12 cellular contexts compared by ENCODE assay signal in genomic region chr7:102042016-102042656, GRCh38.
DNase-seq lines count a peak whose midpoint lies in the region; ATAC-seq and TF ChIP-seq lines count a peak whose summit lies in the region.
"Had no signal": no experiment of that assay in that cellular context is flagged by ENCODE, and none has a peak within 500 bp of the region (broad histone marks: within the 10 kb centered on the region; RNA-seq: fewer than 3 reads in every experiment).

No MANE protein-coding gene starts in this region.

- H4K20me1 ChIP-seq in DND-41 (ENCODE audit: insufficient read depth, low read length), result peaks cover 11% of the 10 kb centered on the region; the same call in 1 of the 2 replicates
- H4K20me1 ChIP-seq in PC-9 (ENCODE audit: insufficient read depth), result no peaks in the 10 kb centered on the region
- H4K20me1 ChIP-seq in osteoblast (ENCODE audit: insufficient read depth, low read length), result peaks cover 26% of the 10 kb centered on the region

- ATAC-seq in DND-41 (ENCODE audit: insufficient read depth, low read depth) (no peak), HG03025 (IDR thresholded peaks at IDR 0.05; ENCODE audit: low FRiP score, unreplicated experiment) (no peak)

- H3K27me3 ChIP-seq in DND-41 (ENCODE audit: insufficient read depth, low read length, poor library complexity) (no peaks in the 10 kb centered on the region), PC-9 (ENCODE audit: insufficient read depth, low read depth) (no peaks in the 10 kb centered on the region), duodenal mucosa (ENCODE audit: control insufficient read depth in 1 of 2, insufficient read depth in 2 of 2, low read length in 2 of 2) (no peaks in the 10 kb centered on the region), osteoblast (ENCODE audit: insufficient read depth, low read length) (no peaks in the 10 kb centered on the region), suprapubic skin (no peaks in the 10 kb centered on the region)

- no peak overlapping the region for H2AFZ ChIP-seq in DND-41 (ENCODE audit: low read depth, low read length)
- H2AFZ ChIP-seq in PC-9, result no peak overlapping the region
- no peak overlapping the region for H2AFZ ChIP-seq in osteoblast (ENCODE audit: low read length)

- CTCF ChIA-PET in PC-9 (lab: Charles Lee), result interaction anchor here (0.6 to 1.2 kb wide), 4 partner anchors 10 to 160 kb away, joined by 3 to 15 read pairs (median 8); no protein-coding TSS in a partner anchor

- H3K4me1 ChIP-seq in DND-41 (ENCODE audit: insufficient read depth, low read length) (peaks cover 29% of the 10 kb centered on the region), PC-9 (replicated peaks; ENCODE audit: insufficient read depth) (peaks cover 6% of the 10 kb centered on the region), duodenal mucosa (ENCODE audit: control insufficient read depth in 1 of 2, insufficient read depth in 2 of 2, low read length in 2 of 2) (no peaks in the 10 kb centered on the region), osteoblast (ENCODE audit: insufficient read depth, low read length) (peaks cover 44% of the 10 kb centered on the region), suprapubic skin (peaks cover 13% of the 10 kb centered on the region)

- BruUV-seq in PC-9 (replicated peaks; lab: Mats Ljungman, UMichigan), result no TSS peak

- H3K9ac ChIP-seq in DND-41 (ENCODE audit: low read depth, low read length) (no peak overlapping the region), duodenal mucosa (ENCODE audit: low read depth in 1 of 2, low read length in 2 of 2) (no peak overlapping the region)

- no peak for DNase-seq in DND-41
- peak; percentile 33 to 69 for DNase-seq in PC-9
- peak; percentile 96 for DNase-seq in osteoblast (ENCODE audit: insufficient read length, low spot score, missing footprints)
- no peak for DNase-seq in suprapubic skin (ENCODE audit: low spot score in 2 of 2)
- no peak for DNase-seq in glutamatergic neuron
- DNase-seq in C1 segment of cervical spinal cord (lab: John Stamatoyannopoulos, UW), result no peak
- DNase-seq: activated CD4-positive, alpha-beta memory T cell treated with anti-CD3 and anti-CD28 coated beads, Interleukin-2, amount 10 ng/mL, durations not matched to agents 7 days and 5 days; NCI-H69; retina had no signal

- H3K27me3 Mint-ChIP-seq in glutamatergic neuron (ENCODE audit: unreplicated experiment), result no peaks in the 10 kb centered on the region
- H3K27me3 Mint-ChIP-seq: activated CD4-positive, alpha-beta memory T cell treated with anti-CD3 and anti-CD28 coated beads, Interleukin-2, amount 10 ng/mL, durations not matched to agents 7 days and 5 days had no signal

- H3K9me2 ChIP-seq in PC-9 (ENCODE audit: insufficient read depth), result no peaks in the 10 kb centered on the region

- H3K79me2 ChIP-seq in DND-41 (ENCODE audit: insufficient read depth, low read length) (peaks cover 49% of the 10 kb centered on the region), PC-9 (ENCODE audit: low read depth) (no peaks in the 10 kb centered on the region), osteoblast (ENCODE audit: insufficient read depth, low read length) (peaks cover under 1% of the 10 kb centered on the region)

- H3K36me3 ChIP-seq in DND-41 (ENCODE audit: insufficient read depth, low read length), result peaks cover 10% of the 10 kb centered on the region
- H3K36me3 ChIP-seq in PC-9 (ENCODE audit: low read depth), result no peaks in the 10 kb centered on the region
- H3K36me3 ChIP-seq in duodenal mucosa (ENCODE audit: control insufficient read depth in 1 of 2, insufficient read depth in 2 of 2, low read length in 2 of 2), result no peaks in the 10 kb centered on the region
- H3K36me3 ChIP-seq in osteoblast (ENCODE audit: insufficient read depth, low read length), result no peaks in the 10 kb centered on the region
- H3K36me3 ChIP-seq in suprapubic skin, result no peaks in the 10 kb centered on the region

- H3K4me1 Mint-ChIP-seq in glutamatergic neuron (ENCODE audit: low read depth, unreplicated experiment), result peaks cover 7% of the 10 kb centered on the region
- H3K4me1 Mint-ChIP-seq: activated CD4-positive, alpha-beta memory T cell treated with anti-CD3 and anti-CD28 coated beads, Interleukin-2, amount 10 ng/mL, durations not matched to agents 7 days and 5 days had no signal

- H3K9me3 ChIP-seq in DND-41 (ENCODE audit: insufficient read depth, low read length, severe bottlenecking), result no peaks in the 10 kb centered on the region
- no peaks in the 10 kb centered on the region for H3K9me3 ChIP-seq in PC-9 (ENCODE audit: insufficient read depth, low read depth)
- H3K9me3 ChIP-seq in duodenal mucosa (ENCODE audit: control insufficient read depth in 1 of 2, low read length in 2 of 2), result no peaks in the 10 kb centered on the region
- H3K9me3 ChIP-seq in osteoblast (ENCODE audit: low read depth, low read length), result no peaks in the 10 kb centered on the region
- H3K9me3 ChIP-seq in suprapubic skin, result no peaks in the 10 kb centered on the region

- no peak for TF ChIP-seq POLR2A in suprapubic skin (IDR thresholded peaks at IDR 0.05)

- no peaks in the 10 kb centered on the region for H3K36me3 Mint-ChIP-seq in glutamatergic neuron (ENCODE audit: unreplicated experiment)

- no peaks in the 10 kb centered on the region; the same call in 1 of the 2 replicates for H3F3A ChIP-seq in PC-9 (ENCODE audit: insufficient read depth, low read depth)

- H3K27ac Mint-ChIP-seq in glutamatergic neuron (ENCODE audit: unreplicated experiment), result no peak overlapping the region
- H3K27ac Mint-ChIP-seq: activated CD4-positive, alpha-beta memory T cell treated with anti-CD3 and anti-CD28 coated beads, Interleukin-2, amount 10 ng/mL, durations not matched to agents 7 days and 5 days had no signal

- H3K4me3 Mint-ChIP-seq in glutamatergic neuron (ENCODE audit: unreplicated experiment), result no peak overlapping the region
- H3K4me3 Mint-ChIP-seq: activated CD4-positive, alpha-beta memory T cell treated with anti-CD3 and anti-CD28 coated beads, Interleukin-2, amount 10 ng/mL, durations not matched to agents 7 days and 5 days had no signal

- 81% methylated on average over 4 of the region's 4 CpGs for WGBS in suprapubic skin

- H3K9me3 Mint-ChIP-seq in glutamatergic neuron (ENCODE audit: unreplicated experiment), result peaks cover 2% of the 10 kb centered on the region
- H3K9me3 Mint-ChIP-seq: activated CD4-positive, alpha-beta memory T cell treated with anti-CD3 and anti-CD28 coated beads, Interleukin-2, amount 10 ng/mL, durations not matched to agents 7 days and 5 days had no signal

- no peak for TF ChIP-seq EP300 in suprapubic skin (IDR thresholded peaks at IDR 0.05)

- TF ChIP-seq CTCF in DND-41 (IDR thresholded peaks at IDR 0.05; ENCODE audit: borderline replicate concordance, extremely low read depth, low read length, poor library complexity, severe bottlenecking) (no peak), PC-9 (conservative IDR thresholded peaks at IDR 0.05) (no peak), osteoblast (IDR thresholded peaks at IDR 0.05; ENCODE audit: extremely low read depth, low read depth, low read length) (no peak), suprapubic skin (IDR thresholded peaks at IDR 0.05) (no peak), glutamatergic neuron (IDR thresholded peaks at IDR 0.05; ENCODE audit: partially characterized antibody, unreplicated experiment) (no peak)

- H3K27ac ChIP-seq in DND-41 (ENCODE audit: low read length) (peak overlapping the region; percentile 7; the same call in 1 of the 2 replicates), PC-9 (0 out of 2 replicates have a peak overlapping the region, but pooled peaks have one; percentile 21), duodenal mucosa (ENCODE audit: low read depth, low read length) (peak overlapping the region; percentile 3), osteoblast (ENCODE audit: low read depth, low read length) (peak overlapping the region; percentile 72), suprapubic skin (no peak overlapping the region)

- no peak overlapping the region for H3K4me3 ChIP-seq in DND-41 (ENCODE audit: low read depth in 1 of 2, low read length in 2 of 2)
- no peak overlapping the region for H3K4me3 ChIP-seq in PC-9
- H3K4me3 ChIP-seq in duodenal mucosa (ENCODE audit: low read depth in 1 of 2, low read length in 2 of 2), result no peak overlapping the region
- H3K4me3 ChIP-seq in osteoblast (ENCODE audit: insufficient read depth, low read length), result no peak overlapping the region
- H3K4me3 ChIP-seq in suprapubic skin, result no peak overlapping the region
- H3K4me3 ChIP-seq: lung had no signal

- intact Hi-C loops in PC-9 (cut with micrococcal nuclease; ENCODE audit: unreplicated experiment), result no loop called here

- no peak overlapping the region for H3K4me2 ChIP-seq in DND-41 (ENCODE audit: insufficient read depth, low read length)
- 0 out of 2 replicates have a peak overlapping the region, but pooled peaks have one; percentile 0 for H3K4me2 ChIP-seq in PC-9
- H3K4me2 ChIP-seq in osteoblast (ENCODE audit: insufficient read depth, low read length), result peak overlapping the region; percentile 46

- POLR2A ChIA-PET in PC-9 (lab: Charles Lee; ENCODE audit: unreplicated experiment), result no interaction called here

Comparison
In these comparisons a context has a peak if more than half of its experiments do, and no peak if none do; other contexts are left out.
1. DNase-seq: peak in PC-9 (2 of 2) and osteoblast (single experiment); none in DND-41 (single experiment), suprapubic skin (0 of 2), glutamatergic neuron (single experiment) and C1 segment of cervical spinal cord (0 of 14).